Comparison of ENCODE assay signal across 9 cellular contexts in genomic region chr1:203271018-203271743, GRCh38. TPM values are rescaled to one million over a fixed set of nuclear protein-coding genes. Genes with fewer than 3 reads are reported as not detected.
DNase-seq lines count a peak whose midpoint lies in the region; ATAC-seq and TF ChIP-seq lines count a peak whose summit lies in the region.
"Had no signal": no experiment of that assay in that cellular context is flagged by ENCODE, and none has a peak within 500 bp of the region (broad histone marks: within the 10 kb centered on the region; RNA-seq: fewer than 3 reads in every experiment).

No MANE protein-coding gene starts in this region.

- H3K9me2 ChIP-seq in OCI-LY7 (ENCODE audit: insufficient read depth, low read length): no peaks in the 10 kb centered on the region

- no peaks in the 10 kb centered on the region for H3K9me3 ChIP-seq in CD4-positive, CD25-positive, alpha-beta regulatory T cell (ENCODE audit: control insufficient read depth in 2 of 2, low read length in 2 of 2)
- H3K9me3 ChIP-seq in OCI-LY7 (ENCODE audit: low read length): no peaks in the 10 kb centered on the region
- H3K9me3 ChIP-seq: heart right ventricle had no signal

- H3K4me1 Mint-ChIP-seq in CD4-positive, CD25-positive, alpha-beta regulatory T cell: peaks cover 5 to 58% (median 23%) of the 10 kb centered on the region in 4 donors
- H3K4me1 Mint-ChIP-seq in activated T-helper 1 cell treated with anti-CD3 and anti-CD28 coated beads, Interleukin-12 subunit alpha, Interleukin-12 subunit beta, Interleukin-2, Interleukin-4 antibody, amounts not matched to agents 30 ng/mL and 10 ng/mL and 1 ng/mL, durations not matched to agents 14 hours and 24 hours and 36 hours (ENCODE audit: low read depth): peaks cover 41% of the 10 kb centered on the region
- peaks cover 25% of the 10 kb centered on the region for H3K4me1 Mint-ChIP-seq in glutamatergic neuron (ENCODE audit: low read depth, unreplicated experiment)

- peak; percentile 62 to 90 (median 77) for DNase-seq in CD4-positive, CD25-positive, alpha-beta regulatory T cell
- DNase-seq in HCEC 1CT (peak; percentile 66), OCI-LY7 (ENCODE audit: low spot score) (peak; percentile 88), glutamatergic neuron (no peak), retinal pigment epithelial cell (ENCODE audit: low read depth) (peak; percentile 37)
- peak; percentile 70 for DNase-seq in activated T-helper 1 cell treated with anti-CD3 and anti-CD28 coated beads, Interleukin-12 subunit alpha, Interleukin-12 subunit beta, Interleukin-2, Interleukin-4 antibody, amounts not matched to agents 30 ng/mL and 10 ng/mL and 1 ng/mL, durations not matched to agents 14 hours and 24 hours and 36 hours (ENCODE audit: low spot score)

- no peaks in the 10 kb centered on the region for H3K36me3 ChIP-seq in CD4-positive, CD25-positive, alpha-beta regulatory T cell (ENCODE audit: control insufficient read depth, insufficient read depth, low read length)
- H3K36me3 ChIP-seq in OCI-LY7 (ENCODE audit: insufficient read depth, low read length): no peaks in the 10 kb centered on the region
- H3K36me3 ChIP-seq: heart right ventricle had no signal

- H2AFZ ChIP-seq in OCI-LY7 (ENCODE audit: low read length): peak overlapping the region; percentile 64; the same call in 1 of the 2 replicates

- ATAC-seq in CD4-positive, CD25-positive, alpha-beta regulatory T cell (ENCODE audit: low read depth in 2 of 2): peak; percentile 65 to 68
- ATAC-seq in HG03196 (IDR thresholded peaks at IDR 0.05; ENCODE audit: unreplicated experiment): no peak
- no peak for ATAC-seq in GM19455 (IDR thresholded peaks at IDR 0.05; ENCODE audit: unreplicated experiment)

- peaks cover 6% of the 10 kb centered on the region for H3K27me3 Mint-ChIP-seq in CD4-positive, CD25-positive, alpha-beta regulatory T cell
- no peaks in the 10 kb centered on the region for H3K27me3 Mint-ChIP-seq in activated T-helper 1 cell treated with anti-CD3 and anti-CD28 coated beads, Interleukin-12 subunit alpha, Interleukin-12 subunit beta, Interleukin-2, Interleukin-4 antibody, amounts not matched to agents 30 ng/mL and 10 ng/mL and 1 ng/mL, durations not matched to agents 14 hours and 24 hours and 36 hours (ENCODE audit: insufficient read depth)
- H3K27me3 Mint-ChIP-seq in glutamatergic neuron (ENCODE audit: unreplicated experiment): peaks cover 3% of the 10 kb centered on the region

- H3K4me2 ChIP-seq in OCI-LY7 (ENCODE audit: low read length): peak overlapping the region; percentile 96

- peak overlapping the region in 2 of 4 donors; percentile 21 to 34 for H3K4me3 Mint-ChIP-seq in CD4-positive, CD25-positive, alpha-beta regulatory T cell
- H3K4me3 Mint-ChIP-seq in activated T-helper 1 cell treated with anti-CD3 and anti-CD28 coated beads, Interleukin-12 subunit alpha, Interleukin-12 subunit beta, Interleukin-2, Interleukin-4 antibody, amounts not matched to agents 30 ng/mL and 10 ng/mL and 1 ng/mL, durations not matched to agents 14 hours and 24 hours and 36 hours: no peak overlapping the region
- peak overlapping the region; percentile 38 for H3K4me3 Mint-ChIP-seq in glutamatergic neuron (ENCODE audit: unreplicated experiment)

- H3K9me3 Mint-ChIP-seq in CD4-positive, CD25-positive, alpha-beta regulatory T cell: no peaks in the 10 kb centered on the region
- no peaks in the 10 kb centered on the region for H3K9me3 Mint-ChIP-seq in activated T-helper 1 cell treated with anti-CD3 and anti-CD28 coated beads, Interleukin-12 subunit alpha, Interleukin-12 subunit beta, Interleukin-2, Interleukin-4 antibody, amounts not matched to agents 30 ng/mL and 10 ng/mL and 1 ng/mL, durations not matched to agents 14 hours and 24 hours and 36 hours
- H3K9me3 Mint-ChIP-seq in glutamatergic neuron (ENCODE audit: unreplicated experiment): peaks cover 2% of the 10 kb centered on the region

- peaks cover 5% of the 10 kb centered on the region; the same call in 1 of the 2 replicates for H3K79me2 ChIP-seq in OCI-LY7 (ENCODE audit: insufficient read depth, low read depth, low read length)

- H3K27ac ChIP-seq in CD4-positive, CD25-positive, alpha-beta regulatory T cell (ENCODE audit: insufficient read depth, low read length, poor library complexity, severe bottlenecking): no peak overlapping the region
- peak overlapping the region; percentile 88 for H3K27ac ChIP-seq in OCI-LY7 (ENCODE audit: low read depth, low read length, poor library complexity, severe bottlenecking)
- H3K27ac ChIP-seq: heart right ventricle had no signal

- no peak overlapping the region for H3K4me3 ChIP-seq in CD4-positive, CD25-positive, alpha-beta regulatory T cell (ENCODE audit: low read depth, low read length)
- H3K4me3 ChIP-seq in OCI-LY7 (ENCODE audit: low read depth, low read length, poor library complexity, severe bottlenecking) (peak overlapping the region; percentile 21), retinal pigment epithelial cell (ENCODE audit: low read length) (no peak overlapping the region)
- H3K4me3 ChIP-seq: heart right ventricle had no signal

- CTCF ChIA-PET in OCI-LY7 (lab: Charles Lee; ENCODE audit: unreplicated experiment): interaction anchor here (0.8 to 2.0 kb wide), 5 partner anchors 8 to 75 kb away, joined by 3 to 6 read pairs (median 3); no protein-coding TSS in a partner anchor

- H4K20me1 ChIP-seq in OCI-LY7 (ENCODE audit: insufficient read depth, low read length): no peaks in the 10 kb centered on the region

- BruUV-seq in OCI-LY7 (replicated peaks; lab: Mats Ljungman, UMichigan): no TSS peak

- peaks cover 49% of the 10 kb centered on the region for H3K4me1 ChIP-seq in CD4-positive, CD25-positive, alpha-beta regulatory T cell (ENCODE audit: control insufficient read depth, insufficient read depth, low read length, poor library complexity, severe bottlenecking)
- peaks cover 91% of the 10 kb centered on the region for H3K4me1 ChIP-seq in OCI-LY7 (ENCODE audit: insufficient read depth, low read length, poor library complexity, severe bottlenecking)

- intact Hi-C loops in OCI-LY7 (cut with micrococcal nuclease; ENCODE audit: unreplicated experiment): no loop called here
- intact Hi-C loops in activated T-helper 1 cell treated with anti-CD3 and anti-CD28 coated beads, Interleukin-12 subunit alpha, Interleukin-12 subunit beta, Interleukin-2, Interleukin-4 antibody, amounts not matched to agents 30 ng/mL and 10 ng/mL and 1 ng/mL, durations not matched to agents 14 hours and 24 hours and 36 hours (cut with micrococcal nuclease): no loop called here

- peak overlapping the region in 2 of 3 donors; percentile 55 to 83 for H3K27ac Mint-ChIP-seq in CD4-positive, CD25-positive, alpha-beta regulatory T cell
- peak overlapping the region; percentile 16 for H3K27ac Mint-ChIP-seq in activated T-helper 1 cell treated with anti-CD3 and anti-CD28 coated beads, Interleukin-12 subunit alpha, Interleukin-12 subunit beta, Interleukin-2, Interleukin-4 antibody, amounts not matched to agents 30 ng/mL and 10 ng/mL and 1 ng/mL, durations not matched to agents 14 hours and 24 hours and 36 hours
- H3K27ac Mint-ChIP-seq in glutamatergic neuron (ENCODE audit: unreplicated experiment): no peak overlapping the region

- H3K27me3 ChIP-seq in CD4-positive, CD25-positive, alpha-beta regulatory T cell (ENCODE audit: control insufficient read depth, insufficient read depth, low read length): no peaks in the 10 kb centered on the region
- H3K27me3 ChIP-seq: heart right ventricle had no signal

- POLR2A ChIA-PET in OCI-LY7 (lab: Charles Lee): interaction anchor here (0.7 to 3.6 kb wide), 10 partner anchors 24 to 217 kb away, joined by 3 to 26 read pairs (median 4); no protein-coding TSS in a partner anchor

- TF ChIP-seq CTCF in OCI-LY7 (conservative IDR thresholded peaks at IDR 0.05; ENCODE audit: low read length) (no peak), glutamatergic neuron (IDR thresholded peaks at IDR 0.05; ENCODE audit: partially characterized antibody, unreplicated experiment) (no peak), retinal pigment epithelial cell (conservative IDR thresholded peaks at IDR 0.05; ENCODE audit: low read depth, low read length) (no peak)

- H3K36me3 Mint-ChIP-seq in CD4-positive, CD25-positive, alpha-beta regulatory T cell: no peaks in the 10 kb centered on the region
- no peaks in the 10 kb centered on the region for H3K36me3 Mint-ChIP-seq in activated T-helper 1 cell treated with anti-CD3 and anti-CD28 coated beads, Interleukin-12 subunit alpha, Interleukin-12 subunit beta, Interleukin-2, Interleukin-4 antibody, amounts not matched to agents 30 ng/mL and 10 ng/mL and 1 ng/mL, durations not matched to agents 14 hours and 24 hours and 36 hours (ENCODE audit: low read depth)
- H3K36me3 Mint-ChIP-seq in glutamatergic neuron (ENCODE audit: unreplicated experiment): no peaks in the 10 kb centered on the region

RNA-seq across cellular contexts. Expression of gene BTG2, which starts 34.1 kb away (rescaled TPM):
- 1,002 TPM for total RNA-seq in CD4-positive, CD25-positive, alpha-beta regulatory T cell
- 100 to 1,000 TPM; 153 to 176 (median 165) TPM for polyA plus RNA-seq in CD4-positive, CD25-positive, alpha-beta regulatory T cell
- total RNA-seq in OCI-LY7 (2014; rRNA removed; shearing (Covaris generic)): 146 and 156 TPM in 2 replicates
- total RNA-seq in OCI-LY7 (2022): 99.5 and 102 TPM in 2 replicates
- 137 and 139 TPM in 2 replicates for total RNA-seq in activated T-helper 1 cell treated with anti-CD3 and anti-CD28 coated beads, Interleukin-12 subunit alpha, Interleukin-12 subunit beta, Interleukin-2, Interleukin-4 antibody, amounts not matched to agents 30 ng/mL and 10 ng/mL and 1 ng/mL, durations not matched to agents 14 hours and 24 hours and 36 hours
- total RNA-seq in glutamatergic neuron (ENCODE audit: unreplicated experiment): 88.6 TPM

RNA-seq across cellular contexts. Expression of gene CHIT1, which starts 41.7 kb away (rescaled TPM):
- 0.17 TPM for total RNA-seq in CD4-positive, CD25-positive, alpha-beta regulatory T cell
- polyA plus RNA-seq in CD4-positive, CD25-positive, alpha-beta regulatory T cell: not detected
- 1.9 TPM in 2 replicates for total RNA-seq in OCI-LY7 (2014; rRNA removed; shearing (Covaris generic))
- total RNA-seq in OCI-LY7 (2022) (3.6 and 4.6 TPM in 2 replicates), glutamatergic neuron (ENCODE audit: unreplicated experiment) (0.10 TPM)
- 0.15 and 0.52 TPM in 2 replicates for total RNA-seq in activated T-helper 1 cell treated with anti-CD3 and anti-CD28 coated beads, Interleukin-12 subunit alpha, Interleukin-12 subunit beta, Interleukin-2, Interleukin-4 antibody, amounts not matched to agents 30 ng/mL and 10 ng/mL and 1 ng/mL, durations not matched to agents 14 hours and 24 hours and 36 hours
- polyA plus RNA-seq: heart right ventricle had no signal

Comparison
In these comparisons a context has a peak if more than half of its experiments do, and no peak if none do; other contexts are left out.
1. ATAC-seq: peak in CD4-positive, CD25-positive, alpha-beta regulatory T cell (2 of 2); none in HG03196 (single experiment) and GM19455 (single experiment).